ENCODE assay signal across 10 cellular contexts in genomic region chr16:56742030-56742984, GRCh38. TPM values are rescaled to one million over a fixed set of nuclear protein-coding genes. Genes with fewer than 3 reads are reported as not detected.
A peak's percentile ranks its signal among the peaks of the same experiment; 100 is the strongest.
DNase-seq lines count a peak whose midpoint lies in the region; ATAC-seq, FAIRE-seq and TF ChIP-seq lines count a peak whose summit lies in the region.
"Had no signal": no experiment of that assay in that cellular context is flagged by ENCODE, and none has a peak within 500 bp of the region (broad histone marks: within the 10 kb centered on the region; RNA-seq: fewer than 3 reads in every experiment).

No MANE protein-coding gene starts in this region.

- H3K4me3 ChIP-seq in hepatocyte = no peak overlapping the region

- H3K9me3 ChIP-seq in hepatocyte (ENCODE audit: low read depth) = no peaks in the 10 kb centered on the region

- no peak for TF ChIP-seq CTCF in hepatocyte (IDR thresholded peaks at IDR 0.05; ENCODE audit: poor library complexity)
- no peak for TF ChIP-seq CTCF in D721Med (IDR thresholded peaks at IDR 0.05; ENCODE audit: insufficient read depth, missing control alignments)

- H3K4me1 ChIP-seq in hepatocyte (ENCODE audit: insufficient read depth) = peaks cover 17% of the 10 kb centered on the region

- peak overlapping the region; percentile 13 for H3K27ac ChIP-seq in hepatocyte

- FAIRE-seq in D721Med (lab: Jason Lieb, UNC) = no peak

- no peaks in the 10 kb centered on the region for H3K27me3 Mint-ChIP-seq in stimulated activated naive CD8-positive, alpha-beta T cell treated with anti-CD3 and anti-CD28 coated beads, Interleukin-15, Interleukin-2, amounts not matched to agents 100 ng/mL and 50 ng/mL, for 24 hours
- no peaks in the 10 kb centered on the region for H3K27me3 Mint-ChIP-seq in stimulated activated naive CD8-positive, alpha-beta T cell treated with anti-CD3 and anti-CD28 coated beads, Interleukin-15, amount 100 ng/mL, for 72 hours
- H3K27me3 Mint-ChIP-seq: brain had no signal

- no peaks in the 10 kb centered on the region for H3K36me3 ChIP-seq in hepatocyte (replicated peaks; ENCODE audit: insufficient read depth, low read depth)

- no peaks in the 10 kb centered on the region for H3K9me3 Mint-ChIP-seq in stimulated activated naive CD8-positive, alpha-beta T cell treated with anti-CD3 and anti-CD28 coated beads, Interleukin-15, Interleukin-2, amounts not matched to agents 100 ng/mL and 50 ng/mL, for 24 hours
- H3K9me3 Mint-ChIP-seq in stimulated activated naive CD8-positive, alpha-beta T cell treated with anti-CD3 and anti-CD28 coated beads, Interleukin-15, amount 100 ng/mL, for 72 hours = no peaks in the 10 kb centered on the region

- no peak overlapping the region for H2AFZ ChIP-seq in hepatocyte

- H3K4me2 ChIP-seq in hepatocyte = no peak overlapping the region

- peaks cover 27% of the 10 kb centered on the region for H3K36me3 Mint-ChIP-seq in stimulated activated naive CD8-positive, alpha-beta T cell treated with anti-CD3 and anti-CD28 coated beads, Interleukin-15, Interleukin-2, amounts not matched to agents 100 ng/mL and 50 ng/mL, for 24 hours (ENCODE audit: low read depth)

- peaks cover 35% of the 10 kb centered on the region for H3K79me2 ChIP-seq in hepatocyte

- H3K9me2 ChIP-seq in hepatocyte (replicated peaks; ENCODE audit: insufficient read depth) = no peaks in the 10 kb centered on the region

- no peaks in the 10 kb centered on the region for H4K20me1 ChIP-seq in hepatocyte (ENCODE audit: insufficient read depth, poor library complexity, severe bottlenecking)

- WGBS in hepatocyte (ENCODE audit: low lambda C conversion rate, missing lambda C conversion rate) = 68% methylated on average over 5 of the region's 5 CpGs

- H3K4me1 Mint-ChIP-seq in stimulated activated naive CD8-positive, alpha-beta T cell treated with anti-CD3 and anti-CD28 coated beads, Interleukin-15, Interleukin-2, amounts not matched to agents 100 ng/mL and 50 ng/mL, for 24 hours (ENCODE audit: low read depth) = peaks cover 22% of the 10 kb centered on the region
- H3K4me1 Mint-ChIP-seq in stimulated activated naive CD8-positive, alpha-beta T cell treated with anti-CD3 and anti-CD28 coated beads, Interleukin-15, amount 100 ng/mL, for 72 hours = peaks cover 43% of the 10 kb centered on the region

- ATAC-seq in stimulated activated naive CD8-positive, alpha-beta T cell treated with anti-CD3 and anti-CD28 coated beads, Interleukin-15, amount 100 ng/mL, for 72 hours = no peak
- ATAC-seq in GM21367 (IDR thresholded peaks at IDR 0.05; ENCODE audit: unreplicated experiment) = no peak
- ATAC-seq in HG03139 (IDR thresholded peaks at IDR 0.05; ENCODE audit: unreplicated experiment) = no peak
- no peak for ATAC-seq in HG03378 (IDR thresholded peaks at IDR 0.05; ENCODE audit: unreplicated experiment)

- peak overlapping the region; percentile 34 for H3K27ac Mint-ChIP-seq in stimulated activated naive CD8-positive, alpha-beta T cell treated with anti-CD3 and anti-CD28 coated beads, Interleukin-15, Interleukin-2, amounts not matched to agents 100 ng/mL and 50 ng/mL, for 24 hours
- peak overlapping the region in 1 of 2 donors; percentile 29 for H3K27ac Mint-ChIP-seq in stimulated activated naive CD8-positive, alpha-beta T cell treated with anti-CD3 and anti-CD28 coated beads, Interleukin-15, amount 100 ng/mL, for 72 hours

- H3K4me3 Mint-ChIP-seq in stimulated activated naive CD8-positive, alpha-beta T cell treated with anti-CD3 and anti-CD28 coated beads, Interleukin-15, Interleukin-2, amounts not matched to agents 100 ng/mL and 50 ng/mL, for 24 hours = no peak overlapping the region
- H3K4me3 Mint-ChIP-seq in stimulated activated naive CD8-positive, alpha-beta T cell treated with anti-CD3 and anti-CD28 coated beads, Interleukin-15, amount 100 ng/mL, for 72 hours = no peak overlapping the region
- H3K4me3 Mint-ChIP-seq: brain had no signal

- DNase-seq in stimulated activated naive CD8-positive, alpha-beta T cell treated with anti-CD3 and anti-CD28 coated beads, Interleukin-15, amount 100 ng/mL, for 72 hours = no peak
- DNase-seq in amniotic stem cell (lab: John Stamatoyannopoulos, UW) = peak; percentile 70
- DNase-seq in hepatocyte (ENCODE audit: low spot score) = no peak
- no peak for DNase-seq in D721Med (ENCODE audit: insufficient read length, low spot score)
- DNase-seq: stimulated activated CD4-positive, alpha-beta T cell treated with anti-CD3 and anti-CD28 coated beads, Interleukin-4, amount 100 ng/mL, for 4 hours had no signal

- H3K27me3 ChIP-seq in hepatocyte = no peaks in the 10 kb centered on the region

RNA-seq across cellular contexts. Expression of gene NUP93, which starts 12.4 kb away (rescaled TPM):
- 23.5 and 36.4 TPM in 2 replicates for total RNA-seq in hepatocyte
- 35.7 and 39.6 TPM in 2 replicates for polyA plus RNA-seq in hepatocyte
